Comparison of ENCODE assay signal across 9 cellular contexts in genomic region chrX:153411988-153412574, GRCh38. TPM values are rescaled to one million over a fixed set of nuclear protein-coding genes. Genes with fewer than 3 reads are reported as not detected.
DNase-seq lines count a peak whose midpoint lies in the region; ATAC-seq and TF ChIP-seq lines count a peak whose summit lies in the region.
"Had no signal": no experiment of that assay in that cellular context is flagged by ENCODE, and none has a peak within 500 bp of the region (broad histone marks: within the 10 kb centered on the region; RNA-seq: fewer than 3 reads in every experiment).

No MANE protein-coding gene starts in this region.

- no peak overlapping the region for H3K27ac Mint-ChIP-seq in GM23338
- H3K27ac Mint-ChIP-seq: type B pancreatic cell had no signal

- H3K36me3 Mint-ChIP-seq in GM23338 (ENCODE audit: low read depth), result no peaks in the 10 kb centered on the region
- H3K36me3 Mint-ChIP-seq: type B pancreatic cell had no signal

- H3K4me3 Mint-ChIP-seq in GM23338, result peak overlapping the region; percentile 56
- H3K4me3 Mint-ChIP-seq: type B pancreatic cell had no signal

- ATAC-seq in GM23338, result no peak

- no peak for DNase-seq in GM23338 (ENCODE audit: low spot score)
- DNase-seq in NCI-H748 treated with DMSO at 0.1 percent for 48 hours (lab: John Stamatoyannopoulos, UW), result peak; percentile 4
- no peak for DNase-seq in epithelial cell of proximal tubule (ENCODE audit: low read depth)
- no peak for DNase-seq in skeletal muscle cell (ENCODE audit: low read depth)
- no peak for DNase-seq in stimulated activated naive CD4-positive, alpha-beta T cell treated with Interleukin-2 at 50 U/mL for 16 hours (lab: John Stamatoyannopoulos, UW)
- no peak for DNase-seq in LoVo (ENCODE audit: low spot score)
- DNase-seq in activated gamma-delta T cell (lab: John Stamatoyannopoulos, UW), result no peak
- DNase-seq in activated CD4-positive, alpha-beta T cell treated with anti-CD3 and anti-CD28 coated beads, Interleukin-2, amount 50 U/mL, for 1 hour, result no peak

- peak overlapping the region; percentile 75 for H3K4me2 ChIP-seq in GM23338

- H3K27me3 ChIP-seq in GM23338 (ENCODE audit: insufficient read depth), result peaks cover 19% of the 10 kb centered on the region; the same call in 1 of the 2 replicates

- no peaks in the 10 kb centered on the region for H4K20me1 ChIP-seq in GM23338 (replicated peaks; ENCODE audit: insufficient read depth)

- no peak overlapping the region for H3K27ac ChIP-seq in GM23338 (ENCODE audit: low read depth)

- H3K79me2 ChIP-seq in GM23338 (replicated peaks; ENCODE audit: insufficient read depth), result no peaks in the 10 kb centered on the region

- peaks cover 18% of the 10 kb centered on the region for H3K27me3 Mint-ChIP-seq in GM23338 (ENCODE audit: insufficient read depth, low read depth, poor library complexity)

- TF ChIP-seq CTCF in GM23338 (conservative IDR thresholded peaks at IDR 0.05; ENCODE audit: low read depth in 2 of 2) (no peak), epithelial cell of proximal tubule (conservative IDR thresholded peaks at IDR 0.05; ENCODE audit: low read depth, low read length) (no peak)

- no peaks in the 10 kb centered on the region for H3K36me3 ChIP-seq in GM23338 (ENCODE audit: insufficient read depth)

- 0 out of 2 replicates have a peak overlapping the region, but pooled peaks have one; percentile 38 for H2AFZ ChIP-seq in GM23338

- peak overlapping the region; percentile 53 for H3K4me3 ChIP-seq in GM23338
- H3K4me3 ChIP-seq in epithelial cell of proximal tubule (ENCODE audit: low read depth, low read length), result peak overlapping the region; percentile 50
- peak overlapping the region; percentile 44 for H3K4me3 ChIP-seq in skeletal muscle cell (ENCODE audit: low read depth, low read length)

- no peaks in the 10 kb centered on the region for H3F3A ChIP-seq in GM23338 (replicated peaks; ENCODE audit: low read depth)

- H3K4me1 Mint-ChIP-seq in GM23338, result peaks cover 8% of the 10 kb centered on the region

- no peaks in the 10 kb centered on the region for H3K9me2 ChIP-seq in GM23338 (ENCODE audit: insufficient read depth)

- no peaks in the 10 kb centered on the region for H3K4me1 ChIP-seq in GM23338 (ENCODE audit: insufficient read depth)

- no peaks in the 10 kb centered on the region for H3K9me3 Mint-ChIP-seq in GM23338
- H3K9me3 Mint-ChIP-seq: type B pancreatic cell had no signal

TF ChIP-seq in GM23338, 12 proteins besides CTCF, POLR2A, EP300 and RAD21 (continues in another document):
- TF ChIP-seq ETS1 (IDR thresholded peaks at IDR 0.05) (no peak), ZNF114 (CRISPR knock-in tag; IDR thresholded peaks at IDR 0.05) (no peak), REST (IDR thresholded peaks at IDR 0.05; ENCODE audit: unreplicated experiment) (no peak), CREB1 (CRISPR knock-in tag; IDR thresholded peaks at IDR 0.05; ENCODE audit: low read depth) (no peak), NANOG (IDR thresholded peaks at IDR 0.05; ENCODE audit: borderline replicate concordance) (no peak), STAT1 (IDR thresholded peaks at IDR 0.05; ENCODE audit: unreplicated experiment) (no peak), EZH2 (IDR thresholded peaks at IDR 0.05; ENCODE audit: low read depth, unreplicated experiment) (no peak), JUNB (IDR thresholded peaks at IDR 0.05; ENCODE audit: unreplicated experiment) (no peak), POLR2AphosphoS5 (IDR thresholded peaks at IDR 0.05; ENCODE audit: low read depth) (no peak), ZNF331 (CRISPR knock-in tag; IDR thresholded peaks at IDR 0.05; ENCODE audit: low read depth) (no peak)

RNA-seq across cellular contexts. Expression of gene ZFP92, which starts 0.8 kb away (rescaled TPM):
- 0.27 and 0.52 TPM in 2 replicates for total RNA-seq in GM23338 (2014; rRNA removed; shearing (Covaris generic))
- 0.05 TPM in 2 replicates for polyA plus RNA-seq in GM23338 (2016; fragmentation: Nextera tagmentation; extraction: Ambion mirVana)
- total RNA-seq in epithelial cell of proximal tubule, result 0.06 and 0.14 TPM in 2 replicates

RNA-seq across cellular contexts. Expression of gene PNMA6E, which starts 10.9 kb away (rescaled TPM):
- total RNA-seq in GM23338 (2014; rRNA removed; shearing (Covaris generic)), result not detected in 2 replicates
- polyA plus RNA-seq in GM23338 (2016; fragmentation: Nextera tagmentation; extraction: Ambion mirVana), result not detected in 2 replicates
- total RNA-seq in epithelial cell of proximal tubule, result not detected in 2 replicates

RNA-seq across cellular contexts. Expression of gene TREX2, which starts 33.8 kb away (rescaled TPM):
- 1.7 and 4.6 TPM in 2 replicates for total RNA-seq in GM23338 (2014; rRNA removed; shearing (Covaris generic))
- 0.28 and 0.81 TPM in 2 replicates for polyA plus RNA-seq in GM23338 (2016; fragmentation: Nextera tagmentation; extraction: Ambion mirVana)
- total RNA-seq in epithelial cell of proximal tubule, result not detected in 2 replicates

RNA-seq across cellular contexts. Expression of gene HAUS7, which starts 58.3 kb away (rescaled TPM):
- total RNA-seq in GM23338 (2014; rRNA removed; shearing (Covaris generic)), result 48.8 and 59.8 TPM in 2 replicates
- polyA plus RNA-seq in GM23338 (2016; fragmentation: Nextera tagmentation; extraction: Ambion mirVana), result 77.9 and 78.8 TPM in 2 replicates
- 24.3 and 57.0 TPM in 2 replicates for total RNA-seq in epithelial cell of proximal tubule
